29 cellular contexts compared by ENCODE assay signal in genomic region chr15:78730955-78731354, GRCh38.
"Had no signal": no experiment of that assay in that cellular context is flagged by ENCODE, and none has a peak within 500 bp of the region (broad histone marks: within the 10 kb centered on the region; RNA-seq: fewer than 3 reads in every experiment).

No MANE protein-coding gene starts in this region.

- H3K4me3 Mint-ChIP-seq: activated CD8-positive, alpha-beta T cell treated with anti-CD3 and anti-CD28 coated beads for 36 hours; activated naive CD4-positive, alpha-beta T cell treated with anti-CD3 and anti-CD28 coated beads for 36 hours; activated T-cell treated with anti-CD3 and anti-CD28 coated beads, Interleukin-2, amount 50 U/mL, for 4 hours; activated T-helper 1 cell treated with anti-CD3 and anti-CD28 coated beads, Interleukin-12 subunit alpha, Interleukin-12 subunit beta, Interleukin-2, Interleukin-4 antibody, amounts not matched to agents 30 ng/mL and 10 ng/mL and 1 ng/mL, durations not matched to agents 14 hours and 24 hours and 36 hours; T-helper 2 cell treated with Interferon-gamma antibody and Interleukin-4, amounts not matched to agents 5 μg/mL and 100 μg/mL, for 36 hours had no signal

- H3K36me3 ChIP-seq: adrenal gland, breast epithelium, Peyer's patch had no signal

- H3K4me1 ChIP-seq: adrenal gland, body of pancreas, breast epithelium, Peyer's patch had no signal

- H3K27me3 ChIP-seq: adrenal gland, body of pancreas, breast epithelium, Peyer's patch had no signal

- H3K9me3 ChIP-seq: adrenal gland, body of pancreas, breast epithelium, Peyer's patch had no signal

- DNase-seq: activated CD4-positive, alpha-beta T cell treated with anti-CD3 and anti-CD28 coated beads, Interleukin-2, amount 50 U/mL, for 1 hour; activated CD8-positive, alpha-beta T cell treated with anti-CD3 and anti-CD28 coated beads for 36 hours; activated gamma-delta T cell treated with Interleukin-2 at 50 U/mL for 16 hours; activated naive CD4-positive, alpha-beta T cell treated with anti-CD3 and anti-CD28 coated beads for 36 hours; activated T-cell treated with anti-CD3 and anti-CD28 coated beads for 4 hours; activated T-cell treated with anti-CD3 and anti-CD28 coated beads, Interleukin-2, amount 50 U/mL, for 4 hours; adrenal gland; body of pancreas; caudate nucleus; IMR-90; NCI-H1105; NCI-H1417 treated with DMSO at 0.1 percent for 48 hours; NCI-H187 treated with DMSO at 0.1 percent for 48 hours; NCI-H2081; NCI-H2171 treated with DMSO at 0.1 percent for 48 hours; NCI-H2227 treated with DMSO at 0.1 percent for 48 hours; NCI-H446; NCI-H524; NCI-H69; PC-3; Peyer's patch; RPMI8226 had no signal

- H3K9me3 Mint-ChIP-seq: activated CD8-positive, alpha-beta T cell treated with anti-CD3 and anti-CD28 coated beads for 36 hours; activated naive CD4-positive, alpha-beta T cell treated with anti-CD3 and anti-CD28 coated beads for 36 hours; activated naive CD4-positive, alpha-beta T cell treated with anti-CD3 and anti-CD28 coated beads, Interleukin-2, amount 50 U/mL, for 72 hours; activated T-cell treated with anti-CD3 and anti-CD28 coated beads, Interleukin-2, amount 50 U/mL, for 4 hours; activated T-helper 1 cell treated with anti-CD3 and anti-CD28 coated beads, Interleukin-12 subunit alpha, Interleukin-12 subunit beta, Interleukin-2, Interleukin-4 antibody, amounts not matched to agents 30 ng/mL and 10 ng/mL and 1 ng/mL, durations not matched to agents 14 hours and 24 hours and 36 hours; T-helper 2 cell treated with Interferon-gamma antibody and Interleukin-4, amounts not matched to agents 5 μg/mL and 100 μg/mL, for 36 hours had no signal

- H3K27ac ChIP-seq: adrenal gland, body of pancreas, breast epithelium, Peyer's patch, SK-N-MC had no signal

- H3K27ac Mint-ChIP-seq: activated CD8-positive, alpha-beta T cell treated with anti-CD3 and anti-CD28 coated beads for 36 hours; activated naive CD4-positive, alpha-beta T cell treated with anti-CD3 and anti-CD28 coated beads for 36 hours; activated naive CD4-positive, alpha-beta T cell treated with anti-CD3 and anti-CD28 coated beads, Interleukin-2, amount 50 U/mL, for 72 hours; activated T-helper 1 cell treated with anti-CD3 and anti-CD28 coated beads, Interleukin-12 subunit alpha, Interleukin-12 subunit beta, Interleukin-2, Interleukin-4 antibody, amounts not matched to agents 30 ng/mL and 10 ng/mL and 1 ng/mL, durations not matched to agents 14 hours and 24 hours and 36 hours; T-helper 2 cell treated with Interferon-gamma antibody and Interleukin-4, amounts not matched to agents 5 μg/mL and 100 μg/mL, for 36 hours had no signal

- ATAC-seq: activated CD8-positive, alpha-beta T cell treated with anti-CD3 and anti-CD28 coated beads for 36 hours; activated naive CD4-positive, alpha-beta T cell treated with anti-CD3 and anti-CD28 coated beads, Interleukin-2, amount 50 U/mL, for 72 hours; activated T-cell treated with anti-CD3 and anti-CD28 coated beads, Interleukin-2, amount 50 U/mL, for 4 hours; body of pancreas; K562; PC-3; Right ventricle myocardium inferior had no signal

- H3K4me3 ChIP-seq: adrenal gland, body of pancreas, breast epithelium, K562, Peyer's patch, SK-N-MC had no signal

- H3K36me3 Mint-ChIP-seq: activated naive CD4-positive, alpha-beta T cell treated with anti-CD3 and anti-CD28 coated beads, Interleukin-2, amount 50 U/mL, for 72 hours had no signal
